In the genomic region with DNA sequence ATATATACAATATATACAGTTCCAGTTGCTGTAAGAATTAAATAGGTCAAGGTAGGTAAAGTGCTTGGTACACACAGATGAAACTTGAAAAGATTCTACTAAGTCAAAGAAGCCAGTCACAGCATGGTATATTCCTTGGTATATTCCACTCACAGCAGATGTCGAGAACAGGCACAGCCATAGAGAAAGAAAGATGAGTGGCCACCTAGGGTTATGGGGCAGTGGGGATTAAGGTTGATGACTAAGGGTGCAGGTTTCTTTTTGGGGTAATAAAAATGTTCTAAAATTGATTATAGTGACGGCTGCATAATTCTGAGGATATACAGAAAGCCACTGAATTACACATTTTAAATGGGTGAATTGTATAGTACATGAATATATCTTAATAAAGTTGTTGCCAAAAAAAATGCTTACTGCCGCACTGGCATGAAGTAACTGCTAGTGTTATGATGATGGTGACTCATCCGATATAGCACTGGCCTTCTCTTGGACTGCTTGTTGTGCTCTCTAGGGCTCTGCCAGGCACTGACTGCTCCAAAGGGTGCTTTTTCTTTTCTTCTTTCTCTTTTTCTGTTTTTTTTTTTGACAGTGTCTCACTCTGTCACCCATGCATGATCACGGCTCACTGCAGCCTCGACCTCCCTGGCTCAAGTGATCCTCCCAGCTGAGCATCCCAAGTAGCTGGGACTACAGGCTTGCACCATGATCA, we compare ENCODE assay signal across 1 cellular context.
TF ChIP-seq lines count a peak whose summit lies in the region.

No MANE protein-coding gene starts in this region.

TF ChIP-seq in K562, 482 proteins besides CTCF, POLR2A, EP300 and RAD21 (continued from another document):
- no peak for TF ChIP-seq ZBTB40 (IDR thresholded peaks at IDR 0.05)
- TF ChIP-seq ZBTB40 (CRISPR knock-in tag; IDR thresholded peaks at IDR 0.05): peak; percentile 9; the same call in 1 of the 2 replicates
